13 cellular contexts compared by ENCODE assay signal in the genomic region with DNA sequence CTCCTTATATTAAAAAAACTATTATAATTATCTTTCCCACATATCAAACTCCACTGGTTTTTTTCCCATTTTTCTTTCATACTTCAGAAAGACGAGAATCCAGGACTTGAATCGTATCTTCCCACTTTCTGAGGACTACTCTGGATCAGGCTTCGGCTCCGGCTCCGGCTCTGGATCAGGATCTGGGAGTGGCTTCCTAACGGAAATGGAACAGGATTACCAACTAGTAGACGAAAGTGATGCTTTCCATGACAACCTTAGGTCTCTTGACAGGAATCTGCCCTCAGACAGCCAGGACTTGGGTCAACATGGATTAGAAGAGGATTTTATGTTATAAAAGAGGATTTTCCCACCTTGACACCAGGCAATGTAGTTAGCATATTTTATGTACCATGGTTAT. TPM values are rescaled to one million over a fixed set of nuclear protein-coding genes. Genes with fewer than 3 reads are reported as not detected.
A peak's percentile ranks its signal among the peaks of the same experiment; 100 is the strongest.
DNase-seq lines count a peak whose midpoint lies in the region; ATAC-seq lines count a peak whose summit lies in the region.
"Had no signal": no experiment of that assay in that cellular context is flagged by ENCODE, and none has a peak within 500 bp of the region (broad histone marks: within the 10 kb centered on the region; RNA-seq: fewer than 3 reads in every experiment).

No MANE protein-coding gene starts in this region.

- H3K4me1 Mint-ChIP-seq in T-helper 17 cell, result peaks cover 21% of the 10 kb centered on the region
- H3K4me1 Mint-ChIP-seq in immature natural killer cell, result peaks cover 64 to 85% of the 10 kb centered on the region in 2 donors
- H3K4me1 Mint-ChIP-seq in stimulated activated naive B cell treated with anti-CD40 and anti-IgM and Interleukin-4, amounts not matched to agents 10 μg/mL and 1 μg/mL and 100 μg/mL, for 72 hours, result peaks cover 11 to 21% of the 10 kb centered on the region in 2 donors

- H3K9me3 Mint-ChIP-seq in immature natural killer cell, result no peaks in the 10 kb centered on the region
- H3K9me3 Mint-ChIP-seq in stimulated activated naive B cell treated with anti-CD40 and anti-IgM and Interleukin-4, amounts not matched to agents 10 μg/mL and 1 μg/mL and 100 μg/mL, for 72 hours, result no peaks in the 10 kb centered on the region
- H3K9me3 Mint-ChIP-seq: CD4-positive, CD25-positive, alpha-beta regulatory T cell; HFFc6 had no signal

- ATAC-seq in left cardiac atrium, result no peak
- ATAC-seq in Right ventricle myocardium inferior, result no peak
- ATAC-seq in T-helper 17 cell, result no peak
- ATAC-seq in stimulated activated naive B cell treated with anti-CD40 and anti-IgM and Interleukin-4, amounts not matched to agents 10 μg/mL and 1 μg/mL and 100 μg/mL, for 72 hours (replicated peaks), result no peak
- no peak for ATAC-seq in HG02884 (IDR thresholded peaks at IDR 0.05; ENCODE audit: unreplicated experiment)

- peak; percentile 59 for DNase-seq in left cardiac atrium
- DNase-seq in Right ventricle myocardium inferior (ENCODE audit: missing footprints), result no peak
- no peak for DNase-seq in T-helper 17 cell
- no peak for DNase-seq in immature natural killer cell
- no peak for DNase-seq in stimulated activated naive B cell treated with anti-CD40 and anti-IgM and Interleukin-4, amounts not matched to agents 10 μg/mL and 1 μg/mL and 100 μg/mL, for 72 hours
- no peak for DNase-seq in posterior cingulate gyrus
- DNase-seq: ACHN; Calu3; CD4-positive, CD25-positive, alpha-beta regulatory T cell; DMS 273 treated with DMSO at 0.1 percent for 48 hours; HCEC 1CT; HFFc6 had no signal

- H3K36me3 Mint-ChIP-seq in T-helper 17 cell (ENCODE audit: low read depth), result peaks cover 14% of the 10 kb centered on the region
- H3K36me3 Mint-ChIP-seq in immature natural killer cell, result peaks cover 18 to 44% (median 33%) of the 10 kb centered on the region in 3 donors
- peaks cover 36 to 63% of the 10 kb centered on the region in 2 donors for H3K36me3 Mint-ChIP-seq in stimulated activated naive B cell treated with anti-CD40 and anti-IgM and Interleukin-4, amounts not matched to agents 10 μg/mL and 1 μg/mL and 100 μg/mL, for 72 hours

- intact Hi-C loops in left cardiac atrium (cut with DNase I) (no loop called here), Right ventricle myocardium inferior (cut with DNase I) (no loop called here), posterior cingulate gyrus (cut with DNase I) (no loop called here)

- no peak overlapping the region for H3K4me3 Mint-ChIP-seq in T-helper 17 cell
- peak overlapping the region in 4 of 5 donors; percentile 26 to 53 (median 34) for H3K4me3 Mint-ChIP-seq in immature natural killer cell
- H3K4me3 Mint-ChIP-seq in stimulated activated naive B cell treated with anti-CD40 and anti-IgM and Interleukin-4, amounts not matched to agents 10 μg/mL and 1 μg/mL and 100 μg/mL, for 72 hours, result no peak overlapping the region
- H3K4me3 Mint-ChIP-seq: CD4-positive, CD25-positive, alpha-beta regulatory T cell; HFFc6 had no signal

- H3K9me3 ChIP-seq in T-helper 17 cell (ENCODE audit: control insufficient read depth, low read length, poor library complexity, severe bottlenecking), result no peaks in the 10 kb centered on the region

- H3K27ac Mint-ChIP-seq in T-helper 17 cell (peak overlapping the region; percentile 72), immature natural killer cell (peak overlapping the region; percentile 72 to 90 (median 81))
- peak overlapping the region; percentile 51 for H3K27ac Mint-ChIP-seq in stimulated activated naive B cell treated with anti-CD40 and anti-IgM and Interleukin-4, amounts not matched to agents 10 μg/mL and 1 μg/mL and 100 μg/mL, for 72 hours
- H3K27ac Mint-ChIP-seq: CD4-positive, CD25-positive, alpha-beta regulatory T cell; HFFc6 had no signal

- H3K27me3 Mint-ChIP-seq in T-helper 17 cell (no peaks in the 10 kb centered on the region), immature natural killer cell (ENCODE audit: low read depth in 3 of 3) (peaks cover 8 to 17% (median 11%) of the 10 kb centered on the region in 3 donors)
- no peaks in the 10 kb centered on the region for H3K27me3 Mint-ChIP-seq in stimulated activated naive B cell treated with anti-CD40 and anti-IgM and Interleukin-4, amounts not matched to agents 10 μg/mL and 1 μg/mL and 100 μg/mL, for 72 hours
- H3K27me3 Mint-ChIP-seq: CD4-positive, CD25-positive, alpha-beta regulatory T cell had no signal

RNA-seq across cellular contexts. Expression of a gene that starts 15.9 kb away (rescaled TPM):
- total RNA-seq in left cardiac atrium (100 to 1,000 TPM in 1 of 2 donors, 10 to 100 TPM in 1; 89.7 to 121 TPM), Right ventricle myocardium inferior (50.2 TPM), T-helper 17 cell (100 to 1,000 TPM; 382 to 467 TPM)
- 1,000 to 10,000 TPM in 2 of 3 donors, 100 to 1,000 TPM in 1; 910 to 1,240 (median 1,143) TPM for polyA plus RNA-seq in immature natural killer cell
- total RNA-seq: Calu3 had no signal

RNA-seq across cellular contexts. Expression of a gene that starts 20.2 kb away (rescaled TPM):
- total RNA-seq in left cardiac atrium (10 to 100 TPM; 33.2 to 35.7 TPM), Right ventricle myocardium inferior (32.5 TPM), T-helper 17 cell (10 to 100 TPM; 28.7 to 36.7 TPM)
- polyA plus RNA-seq in immature natural killer cell, result 10 to 100 TPM; 43.8 to 70.1 (median 57.7) TPM

Comparison
In these comparisons a context has a peak if more than half of its experiments do, and no peak if none do; other contexts are left out.
1. H3K4me3 Mint-ChIP-seq: peak in immature natural killer cell (4 of 5); none in T-helper 17 cell (single experiment) and stimulated activated naive B cell treated with anti-CD40 and anti-IgM and Interleukin-4, amounts not matched to agents 10 μg/mL and 1 μg/mL and 100 μg/mL, for 72 hours (0 of 2).
2. Peak in every context shown above with its lines, with median percentiles within 50 percentile points of each other: H3K27ac Mint-ChIP-seq.